20 cellular contexts compared by ENCODE assay signal in the genomic region with DNA sequence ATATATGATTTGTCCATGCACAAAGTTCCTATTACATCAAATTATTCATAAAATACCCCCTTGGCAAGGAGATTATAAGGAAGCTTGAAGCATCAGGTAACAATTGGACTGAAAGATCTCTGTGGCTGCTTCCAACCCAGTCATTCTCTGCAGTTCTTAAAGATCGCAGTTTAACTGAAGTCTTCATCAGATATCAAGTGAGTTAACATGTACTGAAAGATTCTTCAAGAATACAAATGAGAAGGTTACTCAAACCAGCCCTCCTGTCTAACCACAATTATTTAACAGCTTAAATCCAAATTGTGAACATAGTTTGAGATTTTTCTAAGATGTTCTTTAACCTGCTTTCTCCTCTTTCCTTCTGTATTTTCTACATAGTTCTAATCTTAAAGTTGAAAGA. TPM values are rescaled to one million over a fixed set of nuclear protein-coding genes. Genes with fewer than 3 reads are reported as not detected.
A peak's percentile ranks its signal among the peaks of the same experiment; 100 is the strongest.
DNase-seq lines count a peak whose midpoint lies in the region; ATAC-seq and TF ChIP-seq lines count a peak whose summit lies in the region.
"Had no signal": no experiment of that assay in that cellular context is flagged by ENCODE, and none has a peak within 500 bp of the region (broad histone marks: within the 10 kb centered on the region; RNA-seq: fewer than 3 reads in every experiment).

No MANE protein-coding gene starts in this region.

- no peaks in the 10 kb centered on the region for H3K9me3 Mint-ChIP-seq in activated CD8-positive, alpha-beta T cell treated with anti-CD3 and anti-CD28 coated beads for 36 hours
- H3K9me3 Mint-ChIP-seq in activated CD8-positive, alpha-beta T cell treated with anti-CD3 and anti-CD28 coated beads, Interleukin-2, amount 10 ng/mL, durations not matched to agents 7 days and 5 days (ENCODE audit: insufficient read depth), result no peaks in the 10 kb centered on the region
- H3K9me3 Mint-ChIP-seq: CD4-positive, alpha-beta T cell had no signal

- peak overlapping the region; percentile 42; the same call in 1 of the 2 replicates for H3K27ac ChIP-seq in SJCRH30
- H3K27ac ChIP-seq in breast epithelium, result no peak overlapping the region
- H3K27ac ChIP-seq: GM23248, Peyer's patch had no signal

- H3K4me3 ChIP-seq in SJCRH30 (no peak overlapping the region), breast epithelium (no peak overlapping the region)
- H3K4me3 ChIP-seq: GM23248, Peyer's patch had no signal

- CTCF ChIA-PET in activated CD8-positive, alpha-beta T cell treated with anti-CD3 and anti-CD28 coated beads for 36 hours (lab: Charles Lee), result interaction anchor here (1.4 kb wide), 1 partner anchor 57 kb away, joined by 4 read pairs; no protein-coding TSS in a partner anchor
- CTCF ChIA-PET in activated CD8-positive, alpha-beta T cell treated with anti-CD3 and anti-CD28 coated beads, Interleukin-2, amount 10 ng/mL, durations not matched to agents 7 days and 5 days (lab: Charles Lee), result interaction anchor here (1.0 kb wide), 1 partner anchor 12 kb away, joined by 4 read pairs; no protein-coding TSS in a partner anchor

- peak; percentile 51 for ATAC-seq in activated CD8-positive, alpha-beta T cell treated with anti-CD3 and anti-CD28 coated beads for 36 hours
- ATAC-seq in activated CD8-positive, alpha-beta T cell treated with anti-CD3 and anti-CD28 coated beads, Interleukin-2, amount 10 ng/mL, durations not matched to agents 7 days and 5 days, result no peak
- ATAC-seq in GM19351 (IDR thresholded peaks at IDR 0.05; ENCODE audit: unreplicated experiment), result peak; percentile 70

- H3K9me3 ChIP-seq in SJCRH30 (replicated peaks) (no peaks in the 10 kb centered on the region), breast epithelium (no peaks in the 10 kb centered on the region)
- H3K9me3 ChIP-seq: Peyer's patch had no signal

- H3K36me3 ChIP-seq in SJCRH30 (no peaks in the 10 kb centered on the region), breast epithelium (no peaks in the 10 kb centered on the region)
- H3K36me3 ChIP-seq: Peyer's patch had no signal

- H3K27me3 ChIP-seq in SJCRH30 (no peaks in the 10 kb centered on the region), breast epithelium (no peaks in the 10 kb centered on the region)
- H3K27me3 ChIP-seq: Peyer's patch had no signal

- no peak overlapping the region for H3K4me3 Mint-ChIP-seq in activated CD8-positive, alpha-beta T cell treated with anti-CD3 and anti-CD28 coated beads for 36 hours
- H3K4me3 Mint-ChIP-seq in activated CD8-positive, alpha-beta T cell treated with anti-CD3 and anti-CD28 coated beads, Interleukin-2, amount 10 ng/mL, durations not matched to agents 7 days and 5 days, result no peak overlapping the region
- H3K4me3 Mint-ChIP-seq: CD4-positive, alpha-beta T cell had no signal

- DNase-seq in activated CD8-positive, alpha-beta T cell treated with anti-CD3 and anti-CD28 coated beads for 36 hours, result no peak
- no peak for DNase-seq in activated CD8-positive, alpha-beta T cell treated with anti-CD3 and anti-CD28 coated beads, Interleukin-2, amount 10 ng/mL, durations not matched to agents 7 days and 5 days
- no peak for DNase-seq in SJCRH30
- peak; percentile 50 for DNase-seq in iris pigment epithelial cell (ENCODE audit: low read depth)
- no peak for DNase-seq in breast epithelium (ENCODE audit: low spot score in 2 of 2)
- DNase-seq in DMS79 treated with DMSO at 0.1 percent for 48 hours (lab: John Stamatoyannopoulos, UW), result no peak
- no peak for DNase-seq in Ammon's horn (ENCODE audit: low spot score)
- DNase-seq: AML-193; Calu3; CD4-positive, alpha-beta T cell; IMR-90; Kasumi-1; NCI-H1417; NCI-H2029; NCI-H2171 treated with DMSO at 0.1 percent for 48 hours; NCI-H82; Peyer's patch; Right ventricle myocardium superior had no signal

- H3K27ac Mint-ChIP-seq in activated CD8-positive, alpha-beta T cell treated with anti-CD3 and anti-CD28 coated beads for 36 hours, result no peak overlapping the region
- H3K27ac Mint-ChIP-seq in activated CD8-positive, alpha-beta T cell treated with anti-CD3 and anti-CD28 coated beads, Interleukin-2, amount 10 ng/mL, durations not matched to agents 7 days and 5 days, result no peak overlapping the region
- H3K27ac Mint-ChIP-seq: CD4-positive, alpha-beta T cell had no signal

- intact Hi-C loops in activated CD8-positive, alpha-beta T cell treated with anti-CD3 and anti-CD28 coated beads for 36 hours (cut with micrococcal nuclease), result no loop called here
- intact Hi-C loops in breast epithelium (cut with DNase I; ENCODE audit: low total_unique reads), result no loop called here

- H3K4me1 ChIP-seq in SJCRH30 (peaks cover 11% of the 10 kb centered on the region), breast epithelium (no peaks in the 10 kb centered on the region)
- H3K4me1 ChIP-seq: Peyer's patch had no signal

- peaks cover 9% of the 10 kb centered on the region for H3K4me1 Mint-ChIP-seq in activated CD8-positive, alpha-beta T cell treated with anti-CD3 and anti-CD28 coated beads for 36 hours (ENCODE audit: low read depth)
- H3K4me1 Mint-ChIP-seq in activated CD8-positive, alpha-beta T cell treated with anti-CD3 and anti-CD28 coated beads, Interleukin-2, amount 10 ng/mL, durations not matched to agents 7 days and 5 days (ENCODE audit: low read depth), result no peaks in the 10 kb centered on the region

- no peaks in the 10 kb centered on the region for H3K27me3 Mint-ChIP-seq in activated CD8-positive, alpha-beta T cell treated with anti-CD3 and anti-CD28 coated beads for 36 hours
- H3K27me3 Mint-ChIP-seq in activated CD8-positive, alpha-beta T cell treated with anti-CD3 and anti-CD28 coated beads, Interleukin-2, amount 10 ng/mL, durations not matched to agents 7 days and 5 days (ENCODE audit: low read depth), result no peaks in the 10 kb centered on the region
- H3K27me3 Mint-ChIP-seq: CD4-positive, alpha-beta T cell had no signal

- no peak for TF ChIP-seq CTCF in activated CD8-positive, alpha-beta T cell treated with anti-CD3 and anti-CD28 coated beads for 36 hours (IDR thresholded peaks at IDR 0.05)
- no peak for TF ChIP-seq CTCF in breast epithelium (IDR thresholded peaks at IDR 0.05)

- no peak for TF ChIP-seq POLR2A in breast epithelium (IDR thresholded peaks at IDR 0.05)

- H3K36me3 Mint-ChIP-seq in activated CD8-positive, alpha-beta T cell treated with anti-CD3 and anti-CD28 coated beads for 36 hours (ENCODE audit: low read depth), result peaks cover 2% of the 10 kb centered on the region
- H3K36me3 Mint-ChIP-seq in activated CD8-positive, alpha-beta T cell treated with anti-CD3 and anti-CD28 coated beads, Interleukin-2, amount 10 ng/mL, durations not matched to agents 7 days and 5 days (ENCODE audit: low read depth), result no peaks in the 10 kb centered on the region

- POLR2A ChIA-PET in activated CD8-positive, alpha-beta T cell treated with anti-CD3 and anti-CD28 coated beads for 36 hours (lab: Charles Lee), result interaction anchor here (1.2 kb wide), 1 partner anchor 22 kb away, joined by 3 read pairs; no protein-coding TSS in a partner anchor
- POLR2A ChIA-PET in activated CD8-positive, alpha-beta T cell treated with anti-CD3 and anti-CD28 coated beads, Interleukin-2, amount 10 ng/mL, durations not matched to agents 7 days and 5 days (lab: Charles Lee), result no interaction called here

RNA-seq across cellular contexts. Expression of a gene that starts 56.1 kb away (rescaled TPM):
- 10 to 100 TPM; 10.7 to 11.0 TPM for total RNA-seq in activated CD8-positive, alpha-beta T cell treated with anti-CD3 and anti-CD28 coated beads for 36 hours
- 10 to 100 TPM; 14.2 to 16.6 TPM for total RNA-seq in activated CD8-positive, alpha-beta T cell treated with anti-CD3 and anti-CD28 coated beads, Interleukin-2, amount 10 ng/mL, durations not matched to agents 7 days and 5 days
- 18.8 and 23.3 TPM in 2 replicates for total RNA-seq in SJCRH30 (2014; rRNA removed; shearing (Covaris generic))
- total RNA-seq in breast epithelium, result 10 to 100 TPM; 11.7 to 25.8 (median 17.0) TPM
